In genomic region chr7:23474098-23474828, GRCh38 we compare ENCODE assay signal across 8 cellular contexts. TPM values are rescaled to one million over a fixed set of nuclear protein-coding genes. Genes with fewer than 3 reads are reported as not detected.
DNase-seq lines count a peak whose midpoint lies in the region; ATAC-seq, FAIRE-seq and TF ChIP-seq lines count a peak whose summit lies in the region.

No MANE protein-coding gene starts in this region.

- H3K27me3 ChIP-seq in K562 (ENCODE audit: control insufficient read depth in 2 of 2, insufficient read depth in 2 of 2, low read length in 2 of 2), result no peaks in the 10 kb centered on the region

- TF ChIP-seq CTCF in 22Rv1 (IDR thresholded peaks at IDR 0.05) (no peak), GM13977 (IDR thresholded peaks at IDR 0.05; ENCODE audit: extremely low read depth, insufficient read depth, missing control alignments) (no peak), K562 (IDR thresholded peaks at IDR 0.05 in 2 of 3, conservative IDR thresholded peaks at IDR 0.05 in 1 of 3; ENCODE audit: insufficient read depth in 2 of 3, low read depth in 1 of 3, low read length in 3 of 3) (no peak)

- H3K9ac ChIP-seq in K562 (ENCODE audit: insufficient read depth in 1 of 2, low read depth in 2 of 2, low read length in 2 of 2), result peak overlapping the region; percentile 98

- no TSS peak for BruUV-seq in K562 (replicated peaks; lab: Mats Ljungman, UMichigan)

- H3K4me3 ChIP-seq in K562, result peak overlapping the region; percentile 66

- ATAC-seq in HG02642 (IDR thresholded peaks at IDR 0.05; ENCODE audit: poor library complexity, unreplicated experiment) (peak; percentile 77), K562 (peak; percentile 71)

- intact Hi-C loops in K562 (cut with micrococcal nuclease), result loop anchor here (1.0 to 5.0 kb wide), 4 partner anchors 44 to 772 kb away; partner anchors contain the start of gene MALSU1

- TF ChIP-seq EP300 in K562 (IDR thresholded peaks at IDR 0.05; ENCODE audit: low read length), result peak; percentile 71

- H3K36me3 ChIP-seq in K562 (ENCODE audit: control insufficient read depth, insufficient read depth, low read length), result 0 out of 3 replicates have a peak, but pooled peaks cover 2% of the 10 kb centered on the region

- H3K9me1 ChIP-seq in K562 (ENCODE audit: control insufficient read depth, insufficient read depth, low read length), result no peaks in the 10 kb centered on the region

- peak overlapping the region; percentile 92 for H3K4me2 ChIP-seq in K562 (ENCODE audit: insufficient read depth, low read length)

- H3K79me2 ChIP-seq in K562 (ENCODE audit: control insufficient read depth, insufficient read depth, low read length), result peaks cover 80% of the 10 kb centered on the region

- under 1% methylated on average over 57 of the region's 65 CpGs for WGBS in K562 (ENCODE audit: insufficient coverage, low coverage, missing lambda C conversion rate)

- CTCF ChIA-PET in K562 (lab: Yijun Ruan, JAX; ENCODE audit: low intra/inter-chr PET ratio), result no interaction called here

- H3K27ac ChIP-seq in 22Rv1 (peak overlapping the region; percentile 99), K562 (ENCODE audit: extremely low read depth, low read depth, low read length) (peak overlapping the region; percentile 93)

- POLR2A ChIA-PET in K562 (lab: Yijun Ruan, JAX), result interaction anchor here (0.6 to 3.1 kb wide), 10 partner anchors 11 to 116 kb away, joined by 3 to 12 read pairs (median 4); partner anchors contain the start of gene TRA2A

- DNase-seq in GM13977 (ENCODE audit: low spot score) (peak; percentile 93), NAMALWA (ENCODE audit: low spot score) (peak; percentile 99), SIG-M5 treated with dmso at 0.1 percent for 504 hours (lab: John Stamatoyannopoulos, UW; ENCODE audit: unreplicated experiment) (peak; percentile 99), K562 (ENCODE audit: extremely low read depth in 1 of 4, low spot score in 3 of 4) (peak; percentile 96 to 98 (median 97)), iris pigment epithelial cell (ENCODE audit: low read depth) (peak; percentile 97)
- peak; percentile 50 for DNase-seq in stimulated activated CD4-positive, alpha-beta T cell treated with anti-CD3 and anti-CD28 coated beads, Interleukin-4, amount 100 ng/mL, for 24 hours

- in situ Hi-C loops in GM13977 (cut with MboI; ENCODE audit: low pct_unique_long_range_greater_than_20kb, low sequenced_read_pairs, unreplicated experiment), result no loop called here
- in situ Hi-C loops in K562 (cut with MboI), result no loop called here

- peak; percentile 94 for FAIRE-seq in K562 (lab: Jason Lieb, UNC)

- TF ChIP-seq RAD21 in K562 (CRISPR knock-in tag; conservative IDR thresholded peaks at IDR 0.05 in 1 of 2, IDR thresholded peaks at IDR 0.05 in 1 of 2), result peak in 1 of 2 experiments; percentile 17; a peak in 1 of 4 replicates

- peak; percentile 85 for TF ChIP-seq POLR2A in K562 (conservative IDR thresholded peaks at IDR 0.05)

- H3K4me1 ChIP-seq in K562 (replicated peaks in 1 of 2; ENCODE audit: control insufficient read depth in 2 of 2, insufficient read depth in 2 of 2, low read length in 2 of 2), result peaks cover 2 to 16% of the 10 kb centered on the region in 2 experiments; a peak in 3 of 5 replicates

- no peaks in the 10 kb centered on the region for H3K9me3 ChIP-seq in K562 (replicated peaks; ENCODE audit: control insufficient read depth, insufficient read depth, low read depth, low read length)

- no peaks in the 10 kb centered on the region for H4K20me1 ChIP-seq in K562 (replicated peaks; ENCODE audit: control insufficient read depth, insufficient read depth, low read length)

- H2AFZ ChIP-seq in K562 (ENCODE audit: low read depth, low read length), result peak overlapping the region; percentile 62

TF ChIP-seq in K562, 482 proteins besides CTCF, POLR2A, EP300 and RAD21 (continues in another document):
- no peak for TF ChIP-seq ZNF561 (CRISPR knock-in tag; conservative IDR thresholded peaks at IDR 0.05)
- TF ChIP-seq RNF2 (IDR thresholded peaks at IDR 0.05), result peak; percentile 87
- TF ChIP-seq CBFB (CRISPR knock-in tag; IDR thresholded peaks at IDR 0.05), result peak; percentile 77; the same call in 1 of the 2 replicates
- no peak for TF ChIP-seq ZFP91 (CRISPR knock-in tag; IDR thresholded peaks at IDR 0.05)
- TF ChIP-seq DACH1 (IDR thresholded peaks at IDR 0.05; ENCODE audit: partially characterized antibody), result no peak
- 0 out of 2 replicates have a peak, but pooled peaks have one; percentile 6 for TF ChIP-seq PTBP1 (IDR thresholded peaks at IDR 0.05; ENCODE audit: low read depth, low read length)
- TF ChIP-seq SMARCA5 (IDR thresholded peaks at IDR 0.05), result no peak
- TF ChIP-seq PTTG1 (tag; IDR thresholded peaks at IDR 0.05; ENCODE audit: low read depth), result no peak
- TF ChIP-seq ZNF197 (CRISPR knock-in tag; IDR thresholded peaks at IDR 0.05; ENCODE audit: low read depth), result no peak

RNA-seq across cellular contexts. Expression of gene IGF2BP3, which starts 4.0 kb away (rescaled TPM):
- total RNA-seq in K562 (2011; cell fraction: chromatin; rRNA removed; ENCODE audit: low replicate concordance), result 95.3 and 272 TPM in 2 replicates
- 53.0 and 62.1 TPM in 2 replicates for total RNA-seq in K562 (2011; cell fraction: nucleolus; rRNA removed)
- 111 and 181 TPM in 2 replicates for total RNA-seq in K562 (2011; cell fraction: nucleoplasm; rRNA removed)
- total RNA-seq in K562 (2014; rRNA removed), result 46.0 and 49.5 TPM in 2 replicates
- 79.0 and 82.8 TPM in 2 replicates for total RNA-seq in K562 (2014; rRNA removed; fragmentation: Illumina TruSeq; extraction: Trizol)
- total RNA-seq in K562 (2015; rRNA removed; fragmentation: Illumina TruSeq; extraction: Trizol), result 62.9 and 71.4 TPM in 2 replicates
- 61.2 and 62.9 TPM in 2 replicates for total RNA-seq in K562 (2021)
- 53.2 and 61.4 TPM in 2 replicates for polyA plus RNA-seq in K562 (2011; rRNA removed)
- 34.6 and 39.6 TPM in 2 replicates for polyA plus RNA-seq in K562 (2011; cell fraction: cytosol; rRNA removed)
- 46.4 and 48.8 TPM in 2 replicates for polyA plus RNA-seq in K562 (2011; cell fraction: nucleus; rRNA removed)
- polyA plus RNA-seq in K562 (2012), result 38.8 and 43.7 TPM in 2 replicates
- 67.9 and 88.1 TPM in 2 replicates for polyA plus RNA-seq in K562 (2014; fragmentation: Illumina TruSeq; extraction: Trizol)
- 1 to 10 TPM; 8.4 to 8.5 TPM for polyA plus RNA-seq in K562 (2014; fragmentation: Nextera tagmentation; extraction: Ambion mirVana)
- polyA plus RNA-seq in K562 (2014; rRNA removed), result 45.3 and 55.8 TPM in 2 replicates
- 92.7 and 97.6 TPM in 2 replicates for polyA minus RNA-seq in K562 (2011; rRNA and poly(A)+ RNA removed)
- 46.0 and 65.1 TPM in 2 replicates for polyA minus RNA-seq in K562 (2011; cell fraction: cytosol; rRNA and poly(A)+ RNA removed)
- 38.0 and 61.4 TPM in 2 replicates for polyA minus RNA-seq in K562 (2011; cell fraction: nucleus; rRNA and poly(A)+ RNA removed)

RNA-seq across cellular contexts. Expression of gene TRA2A, which starts 57.5 kb away (rescaled TPM):
- total RNA-seq in K562 (2011; cell fraction: chromatin; rRNA removed; ENCODE audit: low replicate concordance), result 51.8 and 162 TPM in 2 replicates
- total RNA-seq in K562 (2011; cell fraction: nucleolus; rRNA removed), result 33.2 and 42.4 TPM in 2 replicates
- total RNA-seq in K562 (2011; cell fraction: nucleoplasm; rRNA removed), result 76.3 and 99.3 TPM in 2 replicates
- 22.7 and 28.3 TPM in 2 replicates for total RNA-seq in K562 (2014; rRNA removed)
- total RNA-seq in K562 (2014; rRNA removed; fragmentation: Illumina TruSeq; extraction: Trizol), result 73.9 and 76.3 TPM in 2 replicates
- total RNA-seq in K562 (2015; rRNA removed; fragmentation: Illumina TruSeq; extraction: Trizol), result 61.0 and 77.3 TPM in 2 replicates
- 81.6 and 82.3 TPM in 2 replicates for total RNA-seq in K562 (2021)
- polyA plus RNA-seq in K562 (2011; rRNA removed), result 62.2 and 64.6 TPM in 2 replicates
- 29.8 and 33.3 TPM in 2 replicates for polyA plus RNA-seq in K562 (2011; cell fraction: cytosol; rRNA removed)
- polyA plus RNA-seq in K562 (2011; cell fraction: nucleus; rRNA removed), result 65.6 and 70.0 TPM in 2 replicates
- polyA plus RNA-seq in K562 (2012), result 48.1 and 75.7 TPM in 2 replicates
- 118 and 210 TPM in 2 replicates for polyA plus RNA-seq in K562 (2014; fragmentation: Illumina TruSeq; extraction: Trizol)
- 10 to 100 TPM; 54.4 to 58.6 TPM for polyA plus RNA-seq in K562 (2014; fragmentation: Nextera tagmentation; extraction: Ambion mirVana)
- polyA plus RNA-seq in K562 (2014; rRNA removed), result 89.0 and 90.4 TPM in 2 replicates
- 61.0 and 69.6 TPM in 2 replicates for polyA minus RNA-seq in K562 (2011; rRNA and poly(A)+ RNA removed)
- 47.4 and 52.8 TPM in 2 replicates for polyA minus RNA-seq in K562 (2011; cell fraction: cytosol; rRNA and poly(A)+ RNA removed)
- 45.2 and 70.3 TPM in 2 replicates for polyA minus RNA-seq in K562 (2011; cell fraction: nucleus; rRNA and poly(A)+ RNA removed)

Comparison
In these comparisons a context has a peak if more than half of its experiments do, and no peak if none do; other contexts are left out.
1. Peak in every context shown above with its lines: DNase-seq, ATAC-seq, H3K4me3 ChIP-seq and H3K27ac ChIP-seq.